ENCODE assay signal across 11 cellular contexts in the genomic region with DNA sequence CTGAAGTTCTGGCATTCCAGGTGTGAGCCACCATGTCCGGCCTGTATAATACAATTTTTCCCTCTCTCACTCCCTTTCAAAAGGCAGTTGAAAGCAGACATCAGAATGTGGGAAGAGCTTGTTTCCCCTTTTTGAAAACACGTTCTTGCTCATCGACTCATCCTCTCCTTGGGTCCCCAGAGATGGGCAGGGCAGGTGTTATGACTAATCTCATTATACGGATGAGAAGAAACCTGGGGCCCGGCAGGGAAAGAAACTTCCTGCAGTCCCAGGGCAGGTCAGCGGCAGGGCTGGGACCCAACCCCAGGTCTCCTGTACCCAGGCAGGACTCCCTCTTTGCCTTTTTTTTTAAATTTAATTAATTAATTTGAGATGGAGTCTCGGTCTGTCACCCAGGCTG. TPM values are rescaled to one million over a fixed set of nuclear protein-coding genes. Genes with fewer than 3 reads are reported as not detected.
DNase-seq lines count a peak whose midpoint lies in the region; ATAC-seq lines count a peak whose summit lies in the region.
"Had no signal": no experiment of that assay in that cellular context is flagged by ENCODE, and none has a peak within 500 bp of the region (broad histone marks: within the 10 kb centered on the region; RNA-seq: fewer than 3 reads in every experiment).

No MANE protein-coding gene starts in this region.

- ATAC-seq in GM18511 (IDR thresholded peaks at IDR 0.05; ENCODE audit: unreplicated experiment) (peak; percentile 97), GM21390 (IDR thresholded peaks at IDR 0.05; ENCODE audit: unreplicated experiment) (peak; percentile 82), HG02852 (IDR thresholded peaks at IDR 0.05; ENCODE audit: unreplicated experiment) (peak; percentile 97), HG03439 (IDR thresholded peaks at IDR 0.05; ENCODE audit: unreplicated experiment) (peak; percentile 85)

- peak; percentile 51 for DNase-seq in A172 (ENCODE audit: low spot score)
- peak; percentile 69 for DNase-seq in NCI-H82 (lab: John Stamatoyannopoulos, UW)
- peak; percentile 6 for DNase-seq in amniotic epithelial cell (ENCODE audit: low read depth)
- peak; percentile 24 for DNase-seq in iris pigment epithelial cell (ENCODE audit: low read depth)

RNA-seq across cellular contexts. Expression of gene SPDYE1, which starts 4.8 kb away (rescaled TPM):
- total RNA-seq in A172 (2014; rRNA removed; shearing (Covaris generic)): not detected in 2 replicates
- total RNA-seq: H7, osteoblast, Right ventricle myocardium superior had no signal

RNA-seq across cellular contexts. Expression of gene DBNL, which starts 51.6 kb away (rescaled TPM):
- 171 and 187 TPM in 2 replicates for total RNA-seq in A172 (2014; rRNA removed; shearing (Covaris generic))

Comparison
In these comparisons a context has a peak if more than half of its experiments do, and no peak if none do; other contexts are left out.
1. Peak in every context shown above with its lines: DNase-seq and ATAC-seq.
2. DNase-seq: peak in every context shown above with its lines; median percentile 69 in NCI-H82; 51 in A172; 24 in iris pigment epithelial cell; 6 in amniotic epithelial cell.